9 cellular contexts compared by ENCODE assay signal in genomic region chr3:46496745-46497555, GRCh38. TPM values are rescaled to one million over a fixed set of nuclear protein-coding genes. Genes with fewer than 3 reads are reported as not detected.
DNase-seq lines count a peak whose midpoint lies in the region; ATAC-seq and TF ChIP-seq lines count a peak whose summit lies in the region.
"Had no signal": no experiment of that assay in that cellular context is flagged by ENCODE, and none has a peak within 500 bp of the region (broad histone marks: within the 10 kb centered on the region; RNA-seq: fewer than 3 reads in every experiment).

No MANE protein-coding gene starts in this region.

- no peaks in the 10 kb centered on the region for H3K27me3 ChIP-seq in SJCRH30

- H3K27ac Mint-ChIP-seq in activated naive CD4-positive, alpha-beta T cell treated with anti-CD3 and anti-CD28 coated beads for 36 hours, result no peak overlapping the region
- no peak overlapping the region for H3K27ac Mint-ChIP-seq in nephron
- H3K27ac Mint-ChIP-seq: T-helper 1 cell treated with Interleukin-12 subunit alpha and Interleukin-12 subunit beta and Interleukin-4 antibody, amounts not matched to agents 30 μg/mL and 1 μg/mL, for 36 hours had no signal

- CTCF ChIA-PET in activated naive CD4-positive, alpha-beta T cell treated with anti-CD3 and anti-CD28 coated beads for 36 hours (lab: Charles Lee), result interaction anchor here (0.6 to 3.6 kb wide), 11 partner anchors 8 to 199 kb away, joined by 3 to 30 read pairs (median 5); no protein-coding TSS in a partner anchor

- no peak overlapping the region for H3K4me3 ChIP-seq in SJCRH30

- H3K27me3 Mint-ChIP-seq in activated naive CD4-positive, alpha-beta T cell treated with anti-CD3 and anti-CD28 coated beads for 36 hours (ENCODE audit: low read depth), result no peaks in the 10 kb centered on the region
- peaks cover 28% of the 10 kb centered on the region for H3K27me3 Mint-ChIP-seq in nephron (ENCODE audit: low read depth)

- no peak overlapping the region for H3K4me3 Mint-ChIP-seq in activated naive CD4-positive, alpha-beta T cell treated with anti-CD3 and anti-CD28 coated beads for 36 hours
- H3K4me3 Mint-ChIP-seq in nephron, result no peak overlapping the region
- H3K4me3 Mint-ChIP-seq: T-helper 1 cell treated with Interleukin-12 subunit alpha and Interleukin-12 subunit beta and Interleukin-4 antibody, amounts not matched to agents 30 μg/mL and 1 μg/mL, for 36 hours had no signal

- TF ChIP-seq CTCF in GM10266 (IDR thresholded peaks at IDR 0.05; ENCODE audit: control insufficient read depth, insufficient read depth, low read depth, missing control alignments) (peak; percentile 57), nephron (IDR thresholded peaks at IDR 0.05; ENCODE audit: unreplicated experiment in 3 of 3) (peak in 2 of 3 experiments; percentile 8 to 40)

- no peaks in the 10 kb centered on the region for H3K9me3 Mint-ChIP-seq in activated naive CD4-positive, alpha-beta T cell treated with anti-CD3 and anti-CD28 coated beads for 36 hours
- H3K9me3 Mint-ChIP-seq in nephron, result peaks cover 6% of the 10 kb centered on the region
- H3K9me3 Mint-ChIP-seq: T-helper 1 cell treated with Interleukin-12 subunit alpha and Interleukin-12 subunit beta and Interleukin-4 antibody, amounts not matched to agents 30 μg/mL and 1 μg/mL, for 36 hours had no signal

- no peaks in the 10 kb centered on the region for H3K9me3 ChIP-seq in SJCRH30 (replicated peaks)

- H3K27ac ChIP-seq in SJCRH30, result no peak overlapping the region

- no peaks in the 10 kb centered on the region for H3K36me3 Mint-ChIP-seq in activated naive CD4-positive, alpha-beta T cell treated with anti-CD3 and anti-CD28 coated beads for 36 hours (ENCODE audit: low read depth)
- no peaks in the 10 kb centered on the region for H3K36me3 Mint-ChIP-seq in nephron (ENCODE audit: low read depth)

- H3K4me1 Mint-ChIP-seq in activated naive CD4-positive, alpha-beta T cell treated with anti-CD3 and anti-CD28 coated beads for 36 hours (ENCODE audit: low read depth), result peaks cover 10% of the 10 kb centered on the region
- H3K4me1 Mint-ChIP-seq in nephron, result peaks cover 29% of the 10 kb centered on the region

- intact Hi-C loops in activated naive CD4-positive, alpha-beta T cell treated with anti-CD3 and anti-CD28 coated beads for 36 hours (cut with micrococcal nuclease), result loop anchor here (1.0 kb wide), 1 partner anchor 61 kb away; no protein-coding TSS in a partner anchor

- no peaks in the 10 kb centered on the region; the same call in 1 of the 2 replicates for H3K4me1 ChIP-seq in SJCRH30

- no peaks in the 10 kb centered on the region for H3K36me3 ChIP-seq in SJCRH30

- DNase-seq in GM10266 (ENCODE audit: extremely low spot score) (peak; percentile 56), NCI-H82 (lab: John Stamatoyannopoulos, UW) (peak; percentile 43), SJCRH30 (no peak), LoVo (ENCODE audit: low spot score) (no peak), AG08396 (ENCODE audit: low spot score) (no peak)
- DNase-seq in activated naive CD4-positive, alpha-beta T cell treated with anti-CD3 and anti-CD28 coated beads for 36 hours, result peak; percentile 78

- ATAC-seq in HG03039 (IDR thresholded peaks at IDR 0.05; ENCODE audit: unreplicated experiment), result no peak

RNA-seq across cellular contexts. Expression of gene RTP3, which starts 0.8 kb away (rescaled TPM):
- total RNA-seq in activated naive CD4-positive, alpha-beta T cell treated with anti-CD3 and anti-CD28 coated beads for 36 hours, result not detected
- not detected in 2 replicates for total RNA-seq in SJCRH30 (2014; rRNA removed; shearing (Covaris generic))

RNA-seq across cellular contexts. Expression of gene LTF, which starts 32.2 kb away (rescaled TPM):
- total RNA-seq in activated naive CD4-positive, alpha-beta T cell treated with anti-CD3 and anti-CD28 coated beads for 36 hours, result not detected
- total RNA-seq in SJCRH30 (2014; rRNA removed; shearing (Covaris generic)), result not detected in 2 replicates

Comparison
In these comparisons a context has a peak if more than half of its experiments do, and no peak if none do; other contexts are left out.
1. DNase-seq: peak in GM10266 (single experiment), NCI-H82 (single experiment) and activated naive CD4-positive, alpha-beta T cell treated with anti-CD3 and anti-CD28 coated beads for 36 hours (single experiment); none in SJCRH30 (0 of 2), LoVo (single experiment) and AG08396 (single experiment).